In the genomic region with DNA sequence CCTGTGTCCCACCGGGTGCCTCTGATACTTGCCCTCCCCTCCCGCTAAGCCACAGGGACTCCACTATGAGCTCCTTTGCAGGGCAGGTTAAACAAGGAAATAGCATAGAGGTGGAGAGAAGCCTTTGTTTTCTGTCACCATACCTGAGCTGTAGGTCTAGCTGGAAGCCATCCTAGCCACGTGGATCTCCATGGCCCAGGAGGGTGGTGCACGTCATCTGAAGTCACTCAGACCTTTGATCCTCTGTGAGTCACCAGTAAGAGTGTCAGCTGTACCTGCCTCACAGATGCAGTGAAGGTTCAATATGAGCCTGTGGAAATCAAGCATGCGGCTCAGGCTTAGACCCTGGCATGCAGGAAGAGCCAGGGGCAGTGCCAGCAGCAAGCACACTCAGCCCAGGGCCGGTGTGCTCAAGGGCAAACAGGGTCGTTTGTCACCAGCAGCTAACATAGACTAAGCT, we compare ENCODE assay signal across 1 cellular context.
A peak's percentile ranks its signal among the peaks of the same experiment; 100 is the strongest.
TF ChIP-seq lines count a peak whose summit lies in the region.

No MANE protein-coding gene starts in this region.

TF ChIP-seq in HepG2, 621 proteins besides CTCF, POLR2A, EP300 and RAD21 (continued from another document and continues in another):
- TF ChIP-seq, protein P1, sequence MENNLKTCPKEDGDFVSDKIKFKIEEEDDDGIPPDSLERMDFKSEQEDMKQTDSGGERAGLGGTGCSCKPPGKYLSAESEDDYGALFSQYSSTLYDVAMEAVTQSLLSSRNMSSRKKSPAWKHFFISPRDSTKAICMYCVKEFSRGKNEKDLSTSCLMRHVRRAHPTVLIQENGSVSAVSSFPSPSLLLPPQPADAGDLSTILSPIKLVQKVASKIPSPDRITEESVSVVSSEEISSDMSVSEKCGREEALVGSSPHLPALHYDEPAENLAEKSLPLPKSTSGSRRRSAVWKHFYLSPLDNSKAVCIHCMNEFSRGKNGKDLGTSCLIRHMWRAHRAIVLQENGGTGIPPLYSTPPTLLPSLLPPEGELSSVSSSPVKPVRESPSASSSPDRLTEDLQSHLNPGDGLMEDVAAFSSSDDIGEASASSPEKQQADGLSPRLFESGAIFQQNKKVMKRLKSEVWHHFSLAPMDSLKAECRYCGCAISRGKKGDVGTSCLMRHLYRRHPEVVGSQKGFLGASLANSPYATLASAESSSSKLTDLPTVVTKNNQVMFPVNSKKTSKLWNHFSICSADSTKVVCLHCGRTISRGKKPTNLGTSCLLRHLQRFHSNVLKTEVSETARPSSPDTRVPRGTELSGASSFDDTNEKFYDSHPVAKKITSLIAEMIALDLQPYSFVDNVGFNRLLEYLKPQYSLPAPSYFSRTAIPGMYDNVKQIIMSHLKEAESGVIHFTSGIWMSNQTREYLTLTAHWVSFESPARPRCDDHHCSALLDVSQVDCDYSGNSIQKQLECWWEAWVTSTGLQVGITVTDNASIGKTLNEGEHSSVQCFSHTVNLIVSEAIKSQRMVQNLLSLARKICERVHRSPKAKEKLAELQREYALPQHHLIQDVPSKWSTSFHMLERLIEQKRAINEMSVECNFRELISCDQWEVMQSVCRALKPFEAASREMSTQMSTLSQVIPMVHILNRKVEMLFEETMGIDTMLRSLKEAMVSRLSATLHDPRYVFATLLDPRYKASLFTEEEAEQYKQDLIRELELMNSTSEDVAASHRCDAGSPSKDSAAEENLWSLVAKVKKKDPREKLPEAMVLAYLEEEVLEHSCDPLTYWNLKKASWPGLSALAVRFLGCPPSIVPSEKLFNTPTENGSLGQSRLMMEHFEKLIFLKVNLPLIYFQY (CRISPR knock-in tag; IDR thresholded peaks at IDR 0.05; ENCODE audit: borderline replicate concordance) = no peak
- TF ChIP-seq RAD51 (IDR thresholded peaks at IDR 0.05; ENCODE audit: borderline replicate concordance) = no peak
- TF ChIP-seq, protein P2, sequence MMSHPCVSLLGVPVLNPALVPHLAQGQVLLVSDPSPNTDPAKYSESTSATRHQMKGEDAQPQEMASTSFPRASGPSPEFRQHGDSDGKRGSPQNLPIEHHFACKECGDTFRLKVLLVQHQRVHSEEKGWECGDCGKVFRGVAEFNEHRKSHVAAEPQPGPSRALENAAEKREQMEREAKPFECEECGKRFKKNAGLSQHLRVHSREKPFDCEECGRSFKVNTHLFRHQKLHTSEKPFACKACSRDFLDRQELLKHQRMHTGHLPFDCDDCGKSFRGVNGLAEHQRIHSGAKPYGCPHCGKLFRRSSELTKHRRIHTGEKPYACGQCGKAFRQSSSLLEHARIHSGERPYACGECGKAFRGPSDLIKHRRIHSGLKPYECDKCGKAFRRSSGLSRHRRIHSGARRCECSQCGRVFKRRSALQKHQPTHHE (CRISPR knock-in tag; IDR thresholded peaks at IDR 0.05; ENCODE audit: borderline replicate concordance) = no peak
- TF ChIP-seq SATB2 (CRISPR knock-in tag; IDR thresholded peaks at IDR 0.05) = no peak
- TF ChIP-seq, protein P3, sequence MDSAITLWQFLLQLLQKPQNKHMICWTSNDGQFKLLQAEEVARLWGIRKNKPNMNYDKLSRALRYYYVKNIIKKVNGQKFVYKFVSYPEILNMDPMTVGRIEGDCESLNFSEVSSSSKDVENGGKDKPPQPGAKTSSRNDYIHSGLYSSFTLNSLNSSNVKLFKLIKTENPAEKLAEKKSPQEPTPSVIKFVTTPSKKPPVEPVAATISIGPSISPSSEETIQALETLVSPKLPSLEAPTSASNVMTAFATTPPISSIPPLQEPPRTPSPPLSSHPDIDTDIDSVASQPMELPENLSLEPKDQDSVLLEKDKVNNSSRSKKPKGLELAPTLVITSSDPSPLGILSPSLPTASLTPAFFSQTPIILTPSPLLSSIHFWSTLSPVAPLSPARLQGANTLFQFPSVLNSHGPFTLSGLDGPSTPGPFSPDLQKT (CRISPR knock-in tag; IDR thresholded peaks at IDR 0.05; ENCODE audit: borderline replicate concordance) = no peak
- peak; percentile 57; the same call in 1 of the 2 replicates for TF ChIP-seq GATAD1 (CRISPR knock-in tag; IDR thresholded peaks at IDR 0.05)
- peak; percentile 68; the same call in 1 of the 2 replicates for TF ChIP-seq TBX2 (CRISPR knock-in tag; IDR thresholded peaks at IDR 0.05; ENCODE audit: borderline replicate concordance)
- no peak for TF ChIP-seq ZNF20 (CRISPR knock-in tag; IDR thresholded peaks at IDR 0.05)
- no peak for TF ChIP-seq KDM6A (CRISPR knock-in tag; IDR thresholded peaks at IDR 0.05; ENCODE audit: low read depth)
- TF ChIP-seq, protein P4, sequence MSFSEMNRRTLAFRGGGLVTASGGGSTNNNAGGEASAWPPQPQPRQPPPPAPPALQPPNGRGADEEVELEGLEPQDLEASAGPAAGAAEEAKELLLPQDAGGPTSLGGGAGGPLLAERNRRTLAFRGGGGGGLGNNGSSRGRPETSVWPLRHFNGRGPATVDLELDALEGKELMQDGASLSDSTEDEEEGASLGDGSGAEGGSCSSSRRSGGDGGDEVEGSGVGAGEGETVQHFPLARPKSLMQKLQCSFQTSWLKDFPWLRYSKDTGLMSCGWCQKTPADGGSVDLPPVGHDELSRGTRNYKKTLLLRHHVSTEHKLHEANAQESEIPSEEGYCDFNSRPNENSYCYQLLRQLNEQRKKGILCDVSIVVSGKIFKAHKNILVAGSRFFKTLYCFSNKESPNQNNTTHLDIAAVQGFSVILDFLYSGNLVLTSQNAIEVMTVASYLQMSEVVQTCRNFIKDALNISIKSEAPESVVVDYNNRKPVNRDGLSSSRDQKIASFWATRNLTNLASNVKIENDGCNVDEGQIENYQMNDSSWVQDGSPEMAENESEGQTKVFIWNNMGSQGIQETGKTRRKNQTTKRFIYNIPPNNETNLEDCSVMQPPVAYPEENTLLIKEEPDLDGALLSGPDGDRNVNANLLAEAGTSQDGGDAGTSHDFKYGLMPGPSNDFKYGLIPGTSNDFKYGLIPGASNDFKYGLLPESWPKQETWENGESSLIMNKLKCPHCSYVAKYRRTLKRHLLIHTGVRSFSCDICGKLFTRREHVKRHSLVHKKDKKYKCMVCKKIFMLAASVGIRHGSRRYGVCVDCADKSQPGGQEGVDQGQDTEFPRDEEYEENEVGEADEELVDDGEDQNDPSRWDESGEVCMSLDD (CRISPR knock-in tag; IDR thresholded peaks at IDR 0.05; ENCODE audit: borderline replicate concordance) = no peak
- TF ChIP-seq, protein P5, sequence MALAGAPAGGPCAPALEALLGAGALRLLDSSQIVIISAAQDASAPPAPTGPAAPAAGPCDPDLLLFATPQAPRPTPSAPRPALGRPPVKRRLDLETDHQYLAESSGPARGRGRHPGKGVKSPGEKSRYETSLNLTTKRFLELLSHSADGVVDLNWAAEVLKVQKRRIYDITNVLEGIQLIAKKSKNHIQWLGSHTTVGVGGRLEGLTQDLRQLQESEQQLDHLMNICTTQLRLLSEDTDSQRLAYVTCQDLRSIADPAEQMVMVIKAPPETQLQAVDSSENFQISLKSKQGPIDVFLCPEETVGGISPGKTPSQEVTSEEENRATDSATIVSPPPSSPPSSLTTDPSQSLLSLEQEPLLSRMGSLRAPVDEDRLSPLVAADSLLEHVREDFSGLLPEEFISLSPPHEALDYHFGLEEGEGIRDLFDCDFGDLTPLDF (CRISPR knock-in tag; IDR thresholded peaks at IDR 0.05) = no peak
- TF ChIP-seq, protein P6, sequence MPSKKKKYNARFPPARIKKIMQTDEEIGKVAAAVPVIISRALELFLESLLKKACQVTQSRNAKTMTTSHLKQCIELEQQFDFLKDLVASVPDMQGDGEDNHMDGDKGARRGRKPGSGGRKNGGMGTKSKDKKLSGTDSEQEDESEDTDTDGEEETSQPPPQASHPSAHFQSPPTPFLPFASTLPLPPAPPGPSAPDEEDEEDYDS (CRISPR knock-in tag; IDR thresholded peaks at IDR 0.05) = peak; percentile 78; the same call in 1 of the 2 replicates
- TF ChIP-seq, protein P7, sequence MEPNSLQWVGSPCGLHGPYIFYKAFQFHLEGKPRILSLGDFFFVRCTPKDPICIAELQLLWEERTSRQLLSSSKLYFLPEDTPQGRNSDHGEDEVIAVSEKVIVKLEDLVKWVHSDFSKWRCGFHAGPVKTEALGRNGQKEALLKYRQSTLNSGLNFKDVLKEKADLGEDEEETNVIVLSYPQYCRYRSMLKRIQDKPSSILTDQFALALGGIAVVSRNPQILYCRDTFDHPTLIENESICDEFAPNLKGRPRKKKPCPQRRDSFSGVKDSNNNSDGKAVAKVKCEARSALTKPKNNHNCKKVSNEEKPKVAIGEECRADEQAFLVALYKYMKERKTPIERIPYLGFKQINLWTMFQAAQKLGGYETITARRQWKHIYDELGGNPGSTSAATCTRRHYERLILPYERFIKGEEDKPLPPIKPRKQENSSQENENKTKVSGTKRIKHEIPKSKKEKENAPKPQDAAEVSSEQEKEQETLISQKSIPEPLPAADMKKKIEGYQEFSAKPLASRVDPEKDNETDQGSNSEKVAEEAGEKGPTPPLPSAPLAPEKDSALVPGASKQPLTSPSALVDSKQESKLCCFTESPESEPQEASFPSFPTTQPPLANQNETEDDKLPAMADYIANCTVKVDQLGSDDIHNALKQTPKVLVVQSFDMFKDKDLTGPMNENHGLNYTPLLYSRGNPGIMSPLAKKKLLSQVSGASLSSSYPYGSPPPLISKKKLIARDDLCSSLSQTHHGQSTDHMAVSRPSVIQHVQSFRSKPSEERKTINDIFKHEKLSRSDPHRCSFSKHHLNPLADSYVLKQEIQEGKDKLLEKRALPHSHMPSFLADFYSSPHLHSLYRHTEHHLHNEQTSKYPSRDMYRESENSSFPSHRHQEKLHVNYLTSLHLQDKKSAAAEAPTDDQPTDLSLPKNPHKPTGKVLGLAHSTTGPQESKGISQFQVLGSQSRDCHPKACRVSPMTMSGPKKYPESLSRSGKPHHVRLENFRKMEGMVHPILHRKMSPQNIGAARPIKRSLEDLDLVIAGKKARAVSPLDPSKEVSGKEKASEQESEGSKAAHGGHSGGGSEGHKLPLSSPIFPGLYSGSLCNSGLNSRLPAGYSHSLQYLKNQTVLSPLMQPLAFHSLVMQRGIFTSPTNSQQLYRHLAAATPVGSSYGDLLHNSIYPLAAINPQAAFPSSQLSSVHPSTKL (CRISPR knock-in tag; IDR thresholded peaks at IDR 0.05) = peak; percentile 89
- no peak for TF ChIP-seq SAFB2 (CRISPR knock-in tag; IDR thresholded peaks at IDR 0.05; ENCODE audit: borderline replicate concordance, low read depth)
- TF ChIP-seq, protein P8, sequence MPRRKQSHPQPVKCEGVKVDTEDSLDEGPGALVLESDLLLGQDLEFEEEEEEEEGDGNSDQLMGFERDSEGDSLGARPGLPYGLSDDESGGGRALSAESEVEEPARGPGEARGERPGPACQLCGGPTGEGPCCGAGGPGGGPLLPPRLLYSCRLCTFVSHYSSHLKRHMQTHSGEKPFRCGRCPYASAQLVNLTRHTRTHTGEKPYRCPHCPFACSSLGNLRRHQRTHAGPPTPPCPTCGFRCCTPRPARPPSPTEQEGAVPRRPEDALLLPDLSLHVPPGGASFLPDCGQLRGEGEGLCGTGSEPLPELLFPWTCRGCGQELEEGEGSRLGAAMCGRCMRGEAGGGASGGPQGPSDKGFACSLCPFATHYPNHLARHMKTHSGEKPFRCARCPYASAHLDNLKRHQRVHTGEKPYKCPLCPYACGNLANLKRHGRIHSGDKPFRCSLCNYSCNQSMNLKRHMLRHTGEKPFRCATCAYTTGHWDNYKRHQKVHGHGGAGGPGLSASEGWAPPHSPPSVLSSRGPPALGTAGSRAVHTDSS (CRISPR knock-in tag; conservative IDR thresholded peaks at IDR 0.05) = no peak
- TF ChIP-seq ZNF557 (CRISPR knock-in tag; IDR thresholded peaks at IDR 0.05) = no peak
- TF ChIP-seq ZBTB42 (CRISPR knock-in tag; IDR thresholded peaks at IDR 0.05) = no peak; the same call in 1 of the 2 replicates
- TF ChIP-seq ZNF766 (CRISPR knock-in tag; IDR thresholded peaks at IDR 0.05; ENCODE audit: borderline replicate concordance) = no peak
- TF ChIP-seq ZNF713 (CRISPR knock-in tag; IDR thresholded peaks at IDR 0.05) = no peak
- TF ChIP-seq PHF8 (CRISPR knock-in tag; IDR thresholded peaks at IDR 0.05) = peak; percentile 28; the same call in 1 of the 2 replicates
- peak; percentile 58; the same call in 1 of the 2 replicates for TF ChIP-seq YEATS2 (CRISPR knock-in tag; IDR thresholded peaks at IDR 0.05; ENCODE audit: borderline replicate concordance)
- TF ChIP-seq CCDC6 (CRISPR knock-in tag; IDR thresholded peaks at IDR 0.05) = peak; percentile 79; the same call in 1 of the 2 replicates
- no peak for TF ChIP-seq SRSF4 (IDR thresholded peaks at IDR 0.05; ENCODE audit: low read depth, low read length, poor library complexity, severe bottlenecking)
- TF ChIP-seq NFIC (IDR thresholded peaks at IDR 0.05; ENCODE audit: low read length) = no peak
- no peak for TF ChIP-seq ZNF777 (CRISPR knock-in tag; IDR thresholded peaks at IDR 0.05)
- TF ChIP-seq, protein P9, sequence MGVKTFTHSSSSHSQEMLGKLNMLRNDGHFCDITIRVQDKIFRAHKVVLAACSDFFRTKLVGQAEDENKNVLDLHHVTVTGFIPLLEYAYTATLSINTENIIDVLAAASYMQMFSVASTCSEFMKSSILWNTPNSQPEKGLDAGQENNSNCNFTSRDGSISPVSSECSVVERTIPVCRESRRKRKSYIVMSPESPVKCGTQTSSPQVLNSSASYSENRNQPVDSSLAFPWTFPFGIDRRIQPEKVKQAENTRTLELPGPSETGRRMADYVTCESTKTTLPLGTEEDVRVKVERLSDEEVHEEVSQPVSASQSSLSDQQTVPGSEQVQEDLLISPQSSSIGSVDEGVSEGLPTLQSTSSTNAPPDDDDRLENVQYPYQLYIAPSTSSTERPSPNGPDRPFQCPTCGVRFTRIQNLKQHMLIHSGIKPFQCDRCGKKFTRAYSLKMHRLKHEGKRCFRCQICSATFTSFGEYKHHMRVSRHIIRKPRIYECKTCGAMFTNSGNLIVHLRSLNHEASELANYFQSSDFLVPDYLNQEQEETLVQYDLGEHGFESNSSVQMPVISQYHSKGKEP (CRISPR knock-in tag; IDR thresholded peaks at IDR 0.05) = no peak
- TF ChIP-seq ZFP1 (CRISPR knock-in tag; IDR thresholded peaks at IDR 0.05) = peak; percentile 94; the same call in 1 of the 2 replicates
- no peak; the same call in 1 of the 2 replicates for TF ChIP-seq ERF (CRISPR knock-in tag; IDR thresholded peaks at IDR 0.05)
- TF ChIP-seq ZNF607 (CRISPR knock-in tag; IDR thresholded peaks at IDR 0.05; ENCODE audit: borderline replicate concordance) = no peak
- TF ChIP-seq GTF2F1 (IDR thresholded peaks at IDR 0.05; ENCODE audit: low read length) = no peak
- TF ChIP-seq, protein P10, sequence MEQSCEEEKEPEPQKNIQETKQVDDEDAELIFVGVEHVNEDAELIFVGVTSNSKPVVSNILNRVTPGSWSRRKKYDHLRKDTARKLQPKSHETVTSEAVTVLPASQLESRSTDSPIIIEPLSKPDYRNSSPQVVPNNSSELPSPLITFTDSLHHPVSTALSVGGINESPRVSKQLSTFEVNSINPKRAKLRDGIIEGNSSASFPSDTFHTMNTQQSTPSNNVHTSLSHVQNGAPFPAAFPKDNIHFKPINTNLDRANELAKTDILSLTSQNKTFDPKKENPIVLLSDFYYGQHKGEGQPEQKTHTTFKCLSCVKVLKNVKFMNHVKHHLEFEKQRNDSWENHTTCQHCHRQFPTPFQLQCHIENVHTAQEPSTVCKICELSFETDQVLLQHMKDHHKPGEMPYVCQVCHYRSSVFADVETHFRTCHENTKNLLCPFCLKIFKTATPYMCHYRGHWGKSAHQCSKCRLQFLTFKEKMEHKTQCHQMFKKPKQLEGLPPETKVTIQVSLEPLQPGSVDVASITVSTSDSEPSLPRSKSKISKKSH (CRISPR knock-in tag; IDR thresholded peaks at IDR 0.05; ENCODE audit: borderline replicate concordance) = peak; percentile 46; the same call in 1 of the 2 replicates
- TF ChIP-seq JUNB (CRISPR knock-in tag; IDR thresholded peaks at IDR 0.05; ENCODE audit: borderline replicate concordance) = peak; percentile 85
